30 cellular contexts compared by ENCODE assay signal in genomic region chr12:81729781-81730180, GRCh38. TPM values are rescaled to one million over a fixed set of nuclear protein-coding genes. Genes with fewer than 3 reads are reported as not detected.
"Had no signal": no experiment of that assay in that cellular context is flagged by ENCODE, and none has a peak within 500 bp of the region (broad histone marks: within the 10 kb centered on the region; RNA-seq: fewer than 3 reads in every experiment).

No MANE protein-coding gene starts in this region.

- H3K4me3 ChIP-seq: ascending aorta, breast epithelium, esophagus muscularis mucosa, gastrocnemius medialis had no signal

- H3K27me3 ChIP-seq: ascending aorta, breast epithelium, esophagus muscularis mucosa, foreskin keratinocyte, gastrocnemius medialis had no signal

- ATAC-seq: activated naive CD4-positive, alpha-beta T cell treated with anti-CD3 and anti-CD28 coated beads, Interleukin-2, amount 50 U/mL, for 72 hours; activated T-cell treated with anti-CD3 and anti-CD28 coated beads, Interleukin-2, amount 50 U/mL, for 72 hours; effector memory CD8-positive, alpha-beta T cell; foreskin keratinocyte; gastrocnemius medialis had no signal

- H3K36me3 ChIP-seq: ascending aorta, breast epithelium, esophagus muscularis mucosa, gastrocnemius medialis had no signal

- DNase-seq: activated CD4-positive, alpha-beta memory T cell treated with anti-CD3 and anti-CD28 coated beads, Interleukin-2, amount 10 ng/mL, durations not matched to agents 7 days and 5 days; activated CD4-positive, alpha-beta T cell treated with anti-CD3 and anti-CD28 coated beads for 4 hours; activated CD4-positive, alpha-beta T cell treated with anti-CD3 and anti-CD28 coated beads, Interleukin-2, amount 10 ng/mL, durations not matched to agents 7 days and 5 days; activated CD4-positive, alpha-beta T cell treated with anti-CD3 and anti-CD28 coated beads, Interleukin-2, amount 50 U/mL, for 4 hours; activated CD4-positive, CD25-positive, alpha-beta regulatory T cell; activated CD4-positive, CD25-positive, alpha-beta regulatory T cell treated with anti-CD3 and anti-CD28 coated beads, Interleukin-2, amount 50 U/mL, for 72 hours; activated CD8-positive, alpha-beta memory T cell treated with anti-CD3 and anti-CD28 coated beads, Interleukin-2, amount 50 U/mL, for 48 hours; activated gamma-delta T cell; activated naive CD4-positive, alpha-beta T cell; activated naive CD4-positive, alpha-beta T cell treated with anti-CD3 and anti-CD28 coated beads, Interleukin-2, amount 10 ng/mL, durations not matched to agents 7 days and 5 days; activated naive CD8-positive, alpha-beta T cell treated with anti-CD3 and anti-CD28 coated beads, Interleukin-2, amount 10 ng/mL, durations not matched to agents 7 days and 5 days; activated T-cell treated with anti-CD3 and anti-CD28 coated beads for 4 hours; activated T-cell treated with anti-CD3 and anti-CD28 coated beads, Interleukin-2, amount 50 U/mL, for 24 hours; activated T-cell treated with anti-CD3 and anti-CD28 coated beads, Interleukin-2, amount 50 U/mL, for 72 hours; caudate nucleus; cortex of kidney; dermis blood vessel endothelial cell; effector CD4-positive, alpha-beta T cell; effector memory CD8-positive, alpha-beta T cell; erythroblast; foreskin keratinocyte; gastrocnemius medialis; glutamatergic neuron; T-helper 2 cell had no signal

- H3K27ac ChIP-seq: ascending aorta, breast epithelium, esophagus muscularis mucosa, foreskin keratinocyte, gastrocnemius medialis had no signal

- H3K9me3 ChIP-seq: ascending aorta, breast epithelium, esophagus muscularis mucosa, gastrocnemius medialis had no signal

- H3K4me1 ChIP-seq: ascending aorta, breast epithelium, esophagus muscularis mucosa, foreskin keratinocyte, gastrocnemius medialis had no signal

RNA-seq across cellular contexts. Expression of gene PPFIA2, which starts 29.4 kb away (rescaled TPM):
- total RNA-seq: activated CD4-positive, alpha-beta memory T cell treated with anti-CD3 and anti-CD28 coated beads, Interleukin-2, amount 10 ng/mL, durations not matched to agents 7 days and 5 days; activated CD4-positive, alpha-beta T cell treated with anti-CD3 and anti-CD28 coated beads, Interleukin-2, amount 10 ng/mL, durations not matched to agents 7 days and 5 days; activated naive CD4-positive, alpha-beta T cell treated with anti-CD3 and anti-CD28 coated beads, Interleukin-2, amount 50 U/mL, for 72 hours; activated naive CD8-positive, alpha-beta T cell treated with anti-CD3 and anti-CD28 coated beads, Interleukin-2, amount 10 ng/mL, durations not matched to agents 7 days and 5 days; activated T-cell treated with anti-CD3 and anti-CD28 coated beads, Interleukin-2, amount 50 U/mL, for 72 hours; chondrocyte; dermis blood vessel endothelial cell; foreskin keratinocyte; T-helper 1 cell treated with Interleukin-12 subunit alpha and Interleukin-12 subunit beta and Interleukin-4 antibody, amounts not matched to agents 30 ng/mL and 1 ng/mL, for 36 hours had no signal
- polyA plus RNA-seq: foreskin keratinocyte had no signal
